ENCODE assay signal across 8 cellular contexts in the genomic region with DNA sequence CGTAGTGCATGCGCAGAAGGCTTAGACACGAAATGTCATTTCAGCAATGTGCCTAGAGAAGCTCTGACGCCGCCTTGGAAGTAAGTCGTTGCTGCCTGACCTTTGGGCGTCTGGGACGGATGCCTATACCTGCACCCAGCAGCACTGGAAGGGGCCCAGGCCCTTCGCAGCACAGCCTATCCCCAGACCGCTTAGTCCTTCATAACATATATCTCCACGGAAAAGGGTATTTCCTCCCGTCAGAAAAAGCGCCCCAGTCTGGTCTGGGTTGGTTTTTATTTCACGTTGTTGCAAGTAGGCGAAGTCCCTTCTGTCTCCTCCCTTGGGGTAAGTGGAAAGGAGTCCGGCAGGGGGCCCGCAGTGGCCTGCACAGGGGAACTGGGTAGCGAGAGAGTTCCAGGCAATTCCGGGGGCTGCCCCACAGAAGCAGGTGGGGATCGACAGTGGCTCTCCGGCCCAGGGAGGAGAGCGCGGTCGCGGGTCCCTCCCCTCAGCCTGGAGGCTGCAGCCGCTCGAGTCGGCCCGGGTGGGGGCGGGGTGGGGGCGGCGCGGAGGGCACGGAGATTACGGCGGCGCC. TPM values are rescaled to one million over a fixed set of nuclear protein-coding genes. Genes with fewer than 3 reads are reported as not detected.
DNase-seq lines count a peak whose midpoint lies in the region; TF ChIP-seq lines count a peak whose summit lies in the region.

No MANE protein-coding gene starts in this region.

- no peaks in the 10 kb centered on the region for H3F3A ChIP-seq in MM.1S (ENCODE audit: insufficient read depth, low read length)

- no peaks in the 10 kb centered on the region for H3K9me2 ChIP-seq in MM.1S (replicated peaks; ENCODE audit: insufficient read depth, low read length)

- peak; percentile 65 for TF ChIP-seq CTCF in BE2C (IDR thresholded peaks at IDR 0.05; ENCODE audit: low read depth, low read length)
- TF ChIP-seq CTCF in MM.1S (IDR thresholded peaks at IDR 0.05; ENCODE audit: low read length) = peak; percentile 18
- TF ChIP-seq CTCF in endothelial cell (IDR thresholded peaks at IDR 0.05; ENCODE audit: unreplicated experiment) = no peak
- peak in 2 of 3 experiments; percentile 19 to 30 for TF ChIP-seq CTCF in nephron (IDR thresholded peaks at IDR 0.05; ENCODE audit: unreplicated experiment in 3 of 3)

- H3K4me1 ChIP-seq in BE2C = no peaks in the 10 kb centered on the region; the same call in 1 of the 2 replicates
- no peaks in the 10 kb centered on the region for H3K4me1 ChIP-seq in MM.1S (ENCODE audit: low read length)
- no peaks in the 10 kb centered on the region for H3K4me1 ChIP-seq in CD4-positive, alpha-beta memory T cell (ENCODE audit: insufficient read depth, low read length)

- H3K79me2 ChIP-seq in MM.1S (ENCODE audit: low read length) = peaks cover 41% of the 10 kb centered on the region

- H3K4me3 ChIP-seq in BE2C (ENCODE audit: low read depth, low read length) = peak overlapping the region; percentile 93
- H3K4me3 ChIP-seq in MM.1S (ENCODE audit: low read length) = peak overlapping the region; percentile 74
- H3K4me3 ChIP-seq in CD4-positive, alpha-beta memory T cell (ENCODE audit: low read length in 2 of 2) = no peak overlapping the region

- peak overlapping the region; percentile 22 for H3K27ac Mint-ChIP-seq in endothelial cell (ENCODE audit: unreplicated experiment)
- peak overlapping the region; percentile 91 to 97 (median 95) for H3K27ac Mint-ChIP-seq in nephron
- H3K27ac Mint-ChIP-seq in CD4-positive, alpha-beta memory T cell = no peak overlapping the region

- H3K9me3 Mint-ChIP-seq in endothelial cell (ENCODE audit: unreplicated experiment) = no peaks in the 10 kb centered on the region
- no peaks in the 10 kb centered on the region for H3K9me3 Mint-ChIP-seq in nephron
- H3K9me3 Mint-ChIP-seq in CD4-positive, alpha-beta memory T cell = peaks cover 0 to 4% (median 0%) of the 10 kb centered on the region in 8 donors

- no peaks in the 10 kb centered on the region for H4K20me1 ChIP-seq in MM.1S (ENCODE audit: insufficient read depth, low read length)

- H3K36me3 ChIP-seq in BE2C (no peaks in the 10 kb centered on the region), MM.1S (replicated peaks; ENCODE audit: insufficient read depth, low read length) (no peaks in the 10 kb centered on the region)
- no peaks in the 10 kb centered on the region for H3K36me3 ChIP-seq in CD4-positive, alpha-beta memory T cell (ENCODE audit: insufficient read depth, low read length)

- H3K4me3 Mint-ChIP-seq in endothelial cell (ENCODE audit: unreplicated experiment) (peak overlapping the region; percentile 94), nephron (peak overlapping the region; percentile 95 to 99 (median 96))
- peak overlapping the region in 3 of 8 donors; percentile 55 to 61 (median 56) for H3K4me3 Mint-ChIP-seq in CD4-positive, alpha-beta memory T cell

- POLR2A ChIA-PET in CD4-positive, alpha-beta memory T cell (lab: Charles Lee; ENCODE audit: partially characterized antibody) = no interaction called here

- no peaks in the 10 kb centered on the region for H3K27me3 ChIP-seq in BE2C
- no peaks in the 10 kb centered on the region for H3K27me3 ChIP-seq in MM.1S (replicated peaks; ENCODE audit: insufficient read depth, low read length)
- H3K27me3 ChIP-seq in CD4-positive, alpha-beta memory T cell (ENCODE audit: insufficient read depth, low read length) = peaks cover 12% of the 10 kb centered on the region

- H3K4me1 Mint-ChIP-seq in endothelial cell (ENCODE audit: unreplicated experiment) (peaks cover 23% of the 10 kb centered on the region), nephron (peaks cover 30% of the 10 kb centered on the region)
- peaks cover 4 to 22% (median 10%) of the 10 kb centered on the region in 4 donors for H3K4me1 Mint-ChIP-seq in CD4-positive, alpha-beta memory T cell

- peak overlapping the region; percentile 68 for H2AFZ ChIP-seq in MM.1S (ENCODE audit: low read length)

- H3K9me3 ChIP-seq in BE2C = no peaks in the 10 kb centered on the region
- H3K9me3 ChIP-seq in MM.1S (replicated peaks; ENCODE audit: insufficient read depth, low read length) = no peaks in the 10 kb centered on the region
- no peaks in the 10 kb centered on the region for H3K9me3 ChIP-seq in CD4-positive, alpha-beta memory T cell (ENCODE audit: control insufficient read depth in 1 of 2, low read length in 2 of 2)

- CTCF ChIA-PET in CD4-positive, alpha-beta memory T cell (lab: Charles Lee; ENCODE audit: partially characterized antibody) = no interaction called here

- DNase-seq in BE2C = peak; percentile 89
- peak; percentile 70 for DNase-seq in MM.1S
- DNase-seq in endothelial cell (ENCODE audit: low spot score) = peak; percentile 55
- no peak for DNase-seq in CD4-positive, alpha-beta memory T cell
- DNase-seq in NCI-H446 treated with DMSO at 0.1 percent for 48 hours (lab: John Stamatoyannopoulos, UW) = no peak
- DNase-seq in T-helper 2 cell = no peak
- no peak for DNase-seq in central memory CD4-positive, alpha-beta T cell

- intact Hi-C loops in CD4-positive, alpha-beta memory T cell (cut with micrococcal nuclease) = no loop called here

- peak overlapping the region; percentile 67 for H3K4me2 ChIP-seq in MM.1S (ENCODE audit: low read depth, low read length)

- peak overlapping the region; percentile 87 for H3K27ac ChIP-seq in MM.1S (ENCODE audit: low read length)
- no peak overlapping the region for H3K27ac ChIP-seq in CD4-positive, alpha-beta memory T cell (ENCODE audit: low read depth, low read length)

- peak overlapping the region; percentile 79 for H3K9ac ChIP-seq in MM.1S (ENCODE audit: low read length)

- no peaks in the 10 kb centered on the region for H3K36me3 Mint-ChIP-seq in endothelial cell (ENCODE audit: low read depth, unreplicated experiment)
- H3K36me3 Mint-ChIP-seq in nephron (ENCODE audit: low read depth) = no peaks in the 10 kb centered on the region
- H3K36me3 Mint-ChIP-seq in CD4-positive, alpha-beta memory T cell = no peaks in the 10 kb centered on the region

- H3K27me3 Mint-ChIP-seq in endothelial cell (ENCODE audit: unreplicated experiment) = peaks cover 21% of the 10 kb centered on the region
- peaks cover 58% of the 10 kb centered on the region for H3K27me3 Mint-ChIP-seq in nephron (ENCODE audit: low read depth)
- H3K27me3 Mint-ChIP-seq in CD4-positive, alpha-beta memory T cell = peaks cover 25 to 33% of the 10 kb centered on the region in 2 donors

RNA-seq across cellular contexts. Expression of gene EYA4, which starts 0.6 kb away (rescaled TPM):
- polyA plus RNA-seq in BE2C (2012; ENCODE audit: insufficient read depth, insufficient read length, low read depth) = 17.2 TPM
- 8.1 TPM for total RNA-seq in endothelial cell (ENCODE audit: unreplicated experiment)
- total RNA-seq in CD4-positive, alpha-beta memory T cell = not detected
- polyA plus RNA-seq in CD4-positive, alpha-beta memory T cell = not detected

Comparison
In these comparisons a context has a peak if more than half of its experiments do, and no peak if none do; other contexts are left out.
1. DNase-seq: peak in BE2C (single experiment), MM.1S (single experiment) and endothelial cell (single experiment); none in CD4-positive, alpha-beta memory T cell (0 of 5), NCI-H446 treated with DMSO at 0.1 percent for 48 hours (single experiment), T-helper 2 cell (0 of 5) and central memory CD4-positive, alpha-beta T cell (single experiment).
2. H3K4me3 ChIP-seq: peak in BE2C (single experiment) and MM.1S (single experiment); none in CD4-positive, alpha-beta memory T cell (0 of 2).
3. H3K27ac Mint-ChIP-seq: peak in endothelial cell (single experiment) and nephron (3 of 3); none in CD4-positive, alpha-beta memory T cell (0 of 7).